ENCODE assay signal across 10 cellular contexts in genomic region chr16:87956169-87956770, GRCh38. TPM values are rescaled to one million over a fixed set of nuclear protein-coding genes. Genes with fewer than 3 reads are reported as not detected.
DNase-seq lines count a peak whose midpoint lies in the region; ATAC-seq and TF ChIP-seq lines count a peak whose summit lies in the region.
"Had no signal": no experiment of that assay in that cellular context is flagged by ENCODE, and none has a peak within 500 bp of the region (broad histone marks: within the 10 kb centered on the region; RNA-seq: fewer than 3 reads in every experiment).

No MANE protein-coding gene starts in this region.

- H3K27me3 ChIP-seq in right lobe of liver, result no peaks in the 10 kb centered on the region
- H3K27me3 ChIP-seq: body of pancreas had no signal

- no peaks in the 10 kb centered on the region for H3K9me3 Mint-ChIP-seq in T-helper 2 cell treated with Interferon-gamma antibody and Interleukin-4, amounts not matched to agents 5 μg/mL and 100 μg/mL, for 36 hours

- peaks cover 0 to 29% (median 7%) of the 10 kb centered on the region in 4 donors for H3K4me1 ChIP-seq in right lobe of liver

- intact Hi-C loops in right lobe of liver (cut with DNase I), result no loop called here

- no peak for TF ChIP-seq CTCF in right lobe of liver (IDR thresholded peaks at IDR 0.05)

- H3K27ac ChIP-seq in right lobe of liver, result peak overlapping the region in 2 of 3 donors; percentile 43
- H3K27ac ChIP-seq: A549 had no signal

- DNase-seq in SIG-M5 treated with dmso at 0.1 percent for 504 hours (lab: John Stamatoyannopoulos, UW; ENCODE audit: unreplicated experiment) (peak; percentile 61), SIG-M5 (lab: John Stamatoyannopoulos, UW) (no peak), astrocyte of the hippocampus (ENCODE audit: low read depth, low spot score) (peak; percentile 60), right lobe of liver (no peak), NCI-H748 treated with DMSO at 0.1 percent for 48 hours (lab: John Stamatoyannopoulos, UW) (no peak)
- DNase-seq in T-helper 2 cell treated with Interferon-gamma antibody and Interleukin-4, amounts not matched to agents 5 μg/mL and 100 μg/mL, for 36 hours (ENCODE audit: low spot score), result peak; percentile 84
- DNase-seq in stimulated activated CD8-positive, alpha-beta memory T cell treated with anti-CD3 and anti-CD28 coated beads, Interleukin-4, amount 100 ng/mL, for 4 hours (ENCODE audit: low read depth in 2 of 2, low spot score in 1 of 2), result peak; percentile 43 to 62

- whole genome bisulfite sequencing in right lobe of liver (ENCODE audit: insufficient coverage, low coverage, low lambda C conversion rate, missing lambda C conversion rate), result 21% methylated on average over 8 of the region's 13 CpGs

- peaks cover 44% of the 10 kb centered on the region for H3K36me3 Mint-ChIP-seq in T-helper 2 cell treated with Interferon-gamma antibody and Interleukin-4, amounts not matched to agents 5 μg/mL and 100 μg/mL, for 36 hours (ENCODE audit: low read depth)

- peak in 2 of 4 donors; percentile 7 to 10 for ATAC-seq in right lobe of liver
- no peak for ATAC-seq in GM21528 (IDR thresholded peaks at IDR 0.05; ENCODE audit: low FRiP score, unreplicated experiment)
- ATAC-seq: body of pancreas had no signal

- no peak overlapping the region for H3K4me3 ChIP-seq in right lobe of liver
- H3K4me3 ChIP-seq: A549, body of pancreas had no signal

- no peaks in the 10 kb centered on the region for H3K27me3 Mint-ChIP-seq in T-helper 2 cell treated with Interferon-gamma antibody and Interleukin-4, amounts not matched to agents 5 μg/mL and 100 μg/mL, for 36 hours (ENCODE audit: low read depth)

- H3K4me1 Mint-ChIP-seq in T-helper 2 cell treated with Interferon-gamma antibody and Interleukin-4, amounts not matched to agents 5 μg/mL and 100 μg/mL, for 36 hours (ENCODE audit: low read depth), result peaks cover 64% of the 10 kb centered on the region

- H3K27ac Mint-ChIP-seq in T-helper 2 cell treated with Interferon-gamma antibody and Interleukin-4, amounts not matched to agents 5 μg/mL and 100 μg/mL, for 36 hours, result peak overlapping the region; percentile 97

- peak overlapping the region; percentile 85 for H3K4me3 Mint-ChIP-seq in T-helper 2 cell treated with Interferon-gamma antibody and Interleukin-4, amounts not matched to agents 5 μg/mL and 100 μg/mL, for 36 hours

- no peak for TF ChIP-seq POLR2A in right lobe of liver (IDR thresholded peaks at IDR 0.05)

- peaks cover 0 to 6% (median 0%) of the 10 kb centered on the region in 4 donors for H3K36me3 ChIP-seq in right lobe of liver

- no peaks in the 10 kb centered on the region for H3K9me3 ChIP-seq in right lobe of liver
- H3K9me3 ChIP-seq: A549, body of pancreas had no signal

RNA-seq across cellular contexts. Expression of gene BANP, which starts 5.0 kb away (rescaled TPM):
- total RNA-seq in right lobe of liver, result 10 to 100 TPM; 11.2 to 20.7 (median 18.8) TPM

RNA-seq across cellular contexts. Expression of gene CA5A, which starts 19.9 kb away (rescaled TPM):
- 10 to 100 TPM; 26.5 to 59.6 (median 30.2) TPM for total RNA-seq in right lobe of liver
- total RNA-seq: body of pancreas had no signal

Comparison
In these comparisons a context has a peak if more than half of its experiments do, and no peak if none do; other contexts are left out.
1. DNase-seq: peak in SIG-M5 treated with dmso at 0.1 percent for 504 hours (single experiment), T-helper 2 cell treated with Interferon-gamma antibody and Interleukin-4, amounts not matched to agents 5 μg/mL and 100 μg/mL, for 36 hours (single experiment), astrocyte of the hippocampus (single experiment) and stimulated activated CD8-positive, alpha-beta memory T cell treated with anti-CD3 and anti-CD28 coated beads, Interleukin-4, amount 100 ng/mL, for 4 hours (2 of 2); none in SIG-M5 (single experiment), right lobe of liver (0 of 3) and NCI-H748 treated with DMSO at 0.1 percent for 48 hours (single experiment).